In genomic region chr2:85602476-85603234, GRCh38 we compare ENCODE assay signal across 1 cellular context.
TF ChIP-seq lines count a peak whose summit lies in the region.

TSS of gene TMEM150A (minus strand) at chr2:85602698. CDS start at chr2:85601948, 750 bp downstream.

TF ChIP-seq in K562, 482 proteins besides CTCF, POLR2A, EP300 and RAD21 (continued from another document and continues in another):
- TF ChIP-seq MYBL2 (IDR thresholded peaks at IDR 0.05; ENCODE audit: low read depth) (no peak), MYBL2 (CRISPR knock-in tag; IDR thresholded peaks at IDR 0.05; ENCODE audit: borderline replicate concordance) (no peak), CREBBP (IDR thresholded peaks at IDR 0.05; ENCODE audit: low read depth, low read length) (no peak), EP400 (IDR thresholded peaks at IDR 0.05) (peak; percentile 74), ZNF511 (CRISPR knock-in tag; IDR thresholded peaks at IDR 0.05) (no peak), ESRRA (IDR thresholded peaks at IDR 0.05; ENCODE audit: borderline replicate concordance, low read depth) (peak; percentile 41; the same call in 1 of the 2 replicates), GABPB2 (CRISPR knock-in tag; conservative IDR thresholded peaks at IDR 0.05) (no peak), TAF15 (IDR thresholded peaks at IDR 0.05; ENCODE audit: low read depth, low read length) (no peak), EHMT2 (IDR thresholded peaks at IDR 0.05) (no peak), THRB (CRISPR knock-in tag; conservative IDR thresholded peaks at IDR 0.05) (no peak), MTA1 (IDR thresholded peaks at IDR 0.05; ENCODE audit: borderline replicate concordance) (no peak), NRF1 (conservative IDR thresholded peaks at IDR 0.05 in 1 of 2, IDR thresholded peaks at IDR 0.05 in 1 of 2) (peak; percentile 83 to 85), ZNF589 (CRISPR knock-in tag; IDR thresholded peaks at IDR 0.05; ENCODE audit: low read depth) (peak; percentile 53; the same call in 1 of the 2 replicates), ZZZ3 (IDR thresholded peaks at IDR 0.05) (no peak), PHB2 (IDR thresholded peaks at IDR 0.05; ENCODE audit: low read depth) (no peak), HBP1 (CRISPR knock-in tag; IDR thresholded peaks at IDR 0.05) (no peak), YY1 (IDR thresholded peaks at IDR 0.05; ENCODE audit: borderline replicate concordance in 1 of 3, control insufficient read depth in 1 of 3, extremely low read depth in 1 of 3, insufficient read depth in 3 of 3, insufficient read length in 1 of 3, insufficient replicate concordance in 2 of 3, low read depth in 1 of 3, low read length in 2 of 3) (peak in 1 of 3 experiments; percentile 32), E2F5 (CRISPR knock-in tag; IDR thresholded peaks at IDR 0.05) (0 out of 2 replicates have a peak, but pooled peaks have one; percentile 26), POLR2AphosphoS5 (IDR thresholded peaks at IDR 0.05; ENCODE audit: control insufficient read depth, insufficient read depth, low read depth, low read length) (0 out of 2 replicates have a peak, but pooled peaks have one; percentile 32), HDAC2 (IDR thresholded peaks at IDR 0.05) (peak; percentile 83), KLF6 (CRISPR knock-in tag; IDR thresholded peaks at IDR 0.05; ENCODE audit: borderline replicate concordance) (no peak), L3MBTL2 (IDR thresholded peaks at IDR 0.05) (peak; percentile 71), ATF3 (IDR thresholded peaks at IDR 0.05) (no peak), ATF3 (CRISPR knock-in tag; conservative IDR thresholded peaks at IDR 0.05) (peak; percentile 39; the same call in 1 of the 2 replicates), TEAD2 (tag; IDR thresholded peaks at IDR 0.05) (no peak), MCM5 (IDR thresholded peaks at IDR 0.05; ENCODE audit: low read depth) (no peak), LEF1 (IDR thresholded peaks at IDR 0.05) (no peak), ZNF133 (CRISPR knock-in tag; IDR thresholded peaks at IDR 0.05) (no peak), ZC3H8 (IDR thresholded peaks at IDR 0.05) (no peak), ELF2 (CRISPR knock-in tag; IDR thresholded peaks at IDR 0.05) (0 out of 2 replicates have a peak, but pooled peaks have one; percentile 27), MBD2 (IDR thresholded peaks at IDR 0.05; ENCODE audit: borderline replicate concordance, low read depth) (0 out of 2 replicates have a peak, but pooled peaks have one; percentile 20), HDAC1 (IDR thresholded peaks at IDR 0.05) (peak in 1 of 2 experiments; percentile 99; a peak in 2 of 4 replicates), CXXC5 (CRISPR knock-in tag; IDR thresholded peaks at IDR 0.05) (peak; percentile 90), PRDM10 (IDR thresholded peaks at IDR 0.05; ENCODE audit: partially characterized antibody) (no peak), MED1 (CRISPR knock-in tag; IDR thresholded peaks at IDR 0.05; ENCODE audit: borderline replicate concordance) (no peak), ZBTB7A (IDR thresholded peaks at IDR 0.05; ENCODE audit: borderline replicate concordance, control insufficient read depth, low read depth, low read length) (peak; percentile 67; the same call in 1 of the 2 replicates), ZNF444 (CRISPR knock-in tag; IDR thresholded peaks at IDR 0.05) (no peak), ZFP91 (CRISPR knock-in tag; IDR thresholded peaks at IDR 0.05) (0 out of 2 replicates have a peak, but pooled peaks have one; percentile 24), ZNF239 (CRISPR knock-in tag; IDR thresholded peaks at IDR 0.05) (no peak), XRCC3 (IDR thresholded peaks at IDR 0.05) (no peak), THAP12 (CRISPR knock-in tag; IDR thresholded peaks at IDR 0.05) (no peak), MCM7 (IDR thresholded peaks at IDR 0.05) (no peak), JUND (IDR thresholded peaks at IDR 0.05; ENCODE audit: borderline replicate concordance, low read depth, low read length) (peak; percentile 38; the same call in 1 of the 2 replicates), JUND (tag; IDR thresholded peaks at IDR 0.05; ENCODE audit: borderline replicate concordance, low read depth, low read length) (no peak; the same call in 2 of the 3 replicates), KLF1 (tag; IDR thresholded peaks at IDR 0.05) (0 out of 2 replicates have a peak, but pooled peaks have one; percentile 55), HDAC3 (IDR thresholded peaks at IDR 0.05; ENCODE audit: borderline replicate concordance, partially characterized antibody) (no peak), ARID4B (CRISPR knock-in tag; IDR thresholded peaks at IDR 0.05) (peak; percentile 92), POLR3A (IDR thresholded peaks at IDR 0.05; ENCODE audit: borderline replicate concordance, extremely low read depth, insufficient read depth, insufficient read length) (no peak), NFE2L1 (tag; IDR thresholded peaks at IDR 0.05; ENCODE audit: borderline replicate concordance, low read depth) (no peak), PPARD (CRISPR knock-in tag; IDR thresholded peaks at IDR 0.05) (no peak), ZC3H4 (CRISPR knock-in tag; IDR thresholded peaks at IDR 0.05; ENCODE audit: borderline replicate concordance) (no peak)
